8 cellular contexts compared by ENCODE assay signal in genomic region chr17:28727727-28728363, GRCh38. TPM values are rescaled to one million over a fixed set of nuclear protein-coding genes. Genes with fewer than 3 reads are reported as not detected.
DNase-seq lines count a peak whose midpoint lies in the region; ATAC-seq and FAIRE-seq lines count a peak whose summit lies in the region.

No MANE protein-coding gene starts in this region.

- no peaks in the 10 kb centered on the region for H3K27me3 ChIP-seq in ACC112 (ENCODE audit: insufficient read depth, low read length)
- no peaks in the 10 kb centered on the region for H3K27me3 ChIP-seq in ectodermal cell (ENCODE audit: control insufficient read depth, insufficient read depth, low read length, poor library complexity, severe bottlenecking)
- peaks cover 0 to 6% of the 10 kb centered on the region in 2 donors for H3K27me3 ChIP-seq in muscle layer of colon (ENCODE audit: control insufficient read depth in 1 of 2, insufficient read depth in 2 of 2, low read length in 2 of 2)

- H2AFZ ChIP-seq in ACC112 (ENCODE audit: low read length, unreplicated experiment), result peak overlapping the region; percentile 51

- peaks cover 23% of the 10 kb centered on the region for H3K4me1 ChIP-seq in ACC112 (ENCODE audit: control insufficient read depth, insufficient read depth, low read length, unreplicated experiment)
- peaks cover 18% of the 10 kb centered on the region for H3K4me1 ChIP-seq in ectodermal cell (ENCODE audit: control insufficient read depth, insufficient read depth, low read length)
- H3K4me1 ChIP-seq in muscle layer of colon (ENCODE audit: insufficient read depth, low read length), result peaks cover 12% of the 10 kb centered on the region

- H3K4me3 ChIP-seq in ACC112 (ENCODE audit: low read depth, low read length), result peak overlapping the region; percentile 89
- peak overlapping the region; percentile 83 for H3K4me3 ChIP-seq in ectodermal cell (ENCODE audit: insufficient read depth, low read depth, low read length)
- H3K4me3 ChIP-seq in muscle layer of colon (ENCODE audit: low read depth in 1 of 2, low read length in 2 of 2), result peak overlapping the region; percentile 66 to 92

- peaks cover 6% of the 10 kb centered on the region for H3K79me2 ChIP-seq in ACC112 (ENCODE audit: control insufficient read depth, insufficient read depth, low read length, unreplicated experiment)

- peak; percentile 22 for ATAC-seq in HG02943 (IDR thresholded peaks at IDR 0.05; ENCODE audit: low read depth, unreplicated experiment)

- peak overlapping the region; percentile 49 for H3K9ac ChIP-seq in muscle layer of colon (ENCODE audit: low read length)

- peak; percentile 99 for FAIRE-seq in GM18507 (lab: Jason Lieb, UNC)

- DNase-seq in GM18507 (ENCODE audit: extremely low spot score, insufficient read length, low read depth) (no peak), NCI-H226 (peak; percentile 71)
- peak; percentile 83 for DNase-seq in activated CD4-positive, alpha-beta T cell treated with anti-CD3 and anti-CD28 coated beads, Interleukin-2, amount 50 U/mL, for 1 hour
- peak; percentile 94 for DNase-seq in stimulated activated naive CD4-positive, alpha-beta T cell treated with Interleukin-2 at 50 U/mL for 16 hours (lab: John Stamatoyannopoulos, UW)

- H3K9me3 ChIP-seq in ectodermal cell (ENCODE audit: control insufficient read depth, low read length) (no peaks in the 10 kb centered on the region), muscle layer of colon (ENCODE audit: low read length) (no peaks in the 10 kb centered on the region)

- 0 to 1% methylated on average over 37 of the region's 37 CpGs for WGBS in ectodermal cell, 2 experiments

- H3K27ac ChIP-seq in ACC112 (ENCODE audit: low read depth, low read length) (peak overlapping the region; percentile 92), ectodermal cell (ENCODE audit: insufficient read depth, low read depth, low read length, poor library complexity, severe bottlenecking) (peak overlapping the region; percentile 93), muscle layer of colon (ENCODE audit: low read depth, low read length) (peak overlapping the region; percentile 92)

- peaks cover 7% of the 10 kb centered on the region for H3K36me3 ChIP-seq in ACC112 (ENCODE audit: insufficient read depth, low read length)
- peaks cover 10% of the 10 kb centered on the region for H3K36me3 ChIP-seq in ectodermal cell (ENCODE audit: control insufficient read depth, insufficient read depth, low read length)
- peaks cover 23% of the 10 kb centered on the region for H3K36me3 ChIP-seq in muscle layer of colon (ENCODE audit: insufficient read depth, low read length)

RNA-seq across cellular contexts. Expression of gene NEK8, which starts 0.7 kb away (rescaled TPM):
- 12.2 TPM for polyA plus RNA-seq in ectodermal cell (2013, experiment 1 of 4)
- 11.3 TPM for polyA plus RNA-seq in ectodermal cell (2013, experiment 2 of 4)
- polyA plus RNA-seq in ectodermal cell (2013, experiment 3 of 4), result 6.1 TPM
- polyA plus RNA-seq in ectodermal cell (2013, experiment 4 of 4), result 8.4 TPM

RNA-seq across cellular contexts. Expression of gene TLCD1, which starts 1.8 kb away (rescaled TPM):
- polyA plus RNA-seq in ectodermal cell (2013, experiment 1 of 4), result 12.6 TPM
- 13.5 TPM for polyA plus RNA-seq in ectodermal cell (2013, experiment 2 of 4)
- polyA plus RNA-seq in ectodermal cell (2013, experiment 3 of 4), result 12.7 TPM
- 11.8 TPM for polyA plus RNA-seq in ectodermal cell (2013, experiment 4 of 4)

RNA-seq across cellular contexts. Expression of gene RPL23A, which starts 8.1 kb away (rescaled TPM):
- 1,725 TPM for polyA plus RNA-seq in ectodermal cell (2013, experiment 1 of 4)
- polyA plus RNA-seq in ectodermal cell (2013, experiment 2 of 4), result 1,692 TPM
- 2,280 TPM for polyA plus RNA-seq in ectodermal cell (2013, experiment 3 of 4)
- polyA plus RNA-seq in ectodermal cell (2013, experiment 4 of 4), result 2,403 TPM

RNA-seq across cellular contexts. Expression of gene RAB34, which starts 10.2 kb away (rescaled TPM):
- polyA plus RNA-seq in ectodermal cell (2013, experiment 1 of 4), result 98.2 TPM
- 95.9 TPM for polyA plus RNA-seq in ectodermal cell (2013, experiment 2 of 4)
- 94.5 TPM for polyA plus RNA-seq in ectodermal cell (2013, experiment 3 of 4)
- polyA plus RNA-seq in ectodermal cell (2013, experiment 4 of 4), result 94.6 TPM

RNA-seq across cellular contexts. Expression of gene TRAF4, which starts 16.0 kb away (rescaled TPM):
- polyA plus RNA-seq in ectodermal cell (2013, experiment 1 of 4), result 97.8 TPM
- polyA plus RNA-seq in ectodermal cell (2013, experiment 2 of 4), result 108 TPM
- 84.9 TPM for polyA plus RNA-seq in ectodermal cell (2013, experiment 3 of 4)
- polyA plus RNA-seq in ectodermal cell (2013, experiment 4 of 4), result 92.4 TPM
